1 cellular context compared by ENCODE assay signal in genomic region chr12:44247588-44247987, GRCh38.
TF ChIP-seq lines count a peak whose summit lies in the region.

No MANE protein-coding gene starts in this region.

TF ChIP-seq in GM23338, 12 proteins besides CTCF, POLR2A, EP300 and RAD21 (continued from another document):
- TF ChIP-seq, protein P1, sequence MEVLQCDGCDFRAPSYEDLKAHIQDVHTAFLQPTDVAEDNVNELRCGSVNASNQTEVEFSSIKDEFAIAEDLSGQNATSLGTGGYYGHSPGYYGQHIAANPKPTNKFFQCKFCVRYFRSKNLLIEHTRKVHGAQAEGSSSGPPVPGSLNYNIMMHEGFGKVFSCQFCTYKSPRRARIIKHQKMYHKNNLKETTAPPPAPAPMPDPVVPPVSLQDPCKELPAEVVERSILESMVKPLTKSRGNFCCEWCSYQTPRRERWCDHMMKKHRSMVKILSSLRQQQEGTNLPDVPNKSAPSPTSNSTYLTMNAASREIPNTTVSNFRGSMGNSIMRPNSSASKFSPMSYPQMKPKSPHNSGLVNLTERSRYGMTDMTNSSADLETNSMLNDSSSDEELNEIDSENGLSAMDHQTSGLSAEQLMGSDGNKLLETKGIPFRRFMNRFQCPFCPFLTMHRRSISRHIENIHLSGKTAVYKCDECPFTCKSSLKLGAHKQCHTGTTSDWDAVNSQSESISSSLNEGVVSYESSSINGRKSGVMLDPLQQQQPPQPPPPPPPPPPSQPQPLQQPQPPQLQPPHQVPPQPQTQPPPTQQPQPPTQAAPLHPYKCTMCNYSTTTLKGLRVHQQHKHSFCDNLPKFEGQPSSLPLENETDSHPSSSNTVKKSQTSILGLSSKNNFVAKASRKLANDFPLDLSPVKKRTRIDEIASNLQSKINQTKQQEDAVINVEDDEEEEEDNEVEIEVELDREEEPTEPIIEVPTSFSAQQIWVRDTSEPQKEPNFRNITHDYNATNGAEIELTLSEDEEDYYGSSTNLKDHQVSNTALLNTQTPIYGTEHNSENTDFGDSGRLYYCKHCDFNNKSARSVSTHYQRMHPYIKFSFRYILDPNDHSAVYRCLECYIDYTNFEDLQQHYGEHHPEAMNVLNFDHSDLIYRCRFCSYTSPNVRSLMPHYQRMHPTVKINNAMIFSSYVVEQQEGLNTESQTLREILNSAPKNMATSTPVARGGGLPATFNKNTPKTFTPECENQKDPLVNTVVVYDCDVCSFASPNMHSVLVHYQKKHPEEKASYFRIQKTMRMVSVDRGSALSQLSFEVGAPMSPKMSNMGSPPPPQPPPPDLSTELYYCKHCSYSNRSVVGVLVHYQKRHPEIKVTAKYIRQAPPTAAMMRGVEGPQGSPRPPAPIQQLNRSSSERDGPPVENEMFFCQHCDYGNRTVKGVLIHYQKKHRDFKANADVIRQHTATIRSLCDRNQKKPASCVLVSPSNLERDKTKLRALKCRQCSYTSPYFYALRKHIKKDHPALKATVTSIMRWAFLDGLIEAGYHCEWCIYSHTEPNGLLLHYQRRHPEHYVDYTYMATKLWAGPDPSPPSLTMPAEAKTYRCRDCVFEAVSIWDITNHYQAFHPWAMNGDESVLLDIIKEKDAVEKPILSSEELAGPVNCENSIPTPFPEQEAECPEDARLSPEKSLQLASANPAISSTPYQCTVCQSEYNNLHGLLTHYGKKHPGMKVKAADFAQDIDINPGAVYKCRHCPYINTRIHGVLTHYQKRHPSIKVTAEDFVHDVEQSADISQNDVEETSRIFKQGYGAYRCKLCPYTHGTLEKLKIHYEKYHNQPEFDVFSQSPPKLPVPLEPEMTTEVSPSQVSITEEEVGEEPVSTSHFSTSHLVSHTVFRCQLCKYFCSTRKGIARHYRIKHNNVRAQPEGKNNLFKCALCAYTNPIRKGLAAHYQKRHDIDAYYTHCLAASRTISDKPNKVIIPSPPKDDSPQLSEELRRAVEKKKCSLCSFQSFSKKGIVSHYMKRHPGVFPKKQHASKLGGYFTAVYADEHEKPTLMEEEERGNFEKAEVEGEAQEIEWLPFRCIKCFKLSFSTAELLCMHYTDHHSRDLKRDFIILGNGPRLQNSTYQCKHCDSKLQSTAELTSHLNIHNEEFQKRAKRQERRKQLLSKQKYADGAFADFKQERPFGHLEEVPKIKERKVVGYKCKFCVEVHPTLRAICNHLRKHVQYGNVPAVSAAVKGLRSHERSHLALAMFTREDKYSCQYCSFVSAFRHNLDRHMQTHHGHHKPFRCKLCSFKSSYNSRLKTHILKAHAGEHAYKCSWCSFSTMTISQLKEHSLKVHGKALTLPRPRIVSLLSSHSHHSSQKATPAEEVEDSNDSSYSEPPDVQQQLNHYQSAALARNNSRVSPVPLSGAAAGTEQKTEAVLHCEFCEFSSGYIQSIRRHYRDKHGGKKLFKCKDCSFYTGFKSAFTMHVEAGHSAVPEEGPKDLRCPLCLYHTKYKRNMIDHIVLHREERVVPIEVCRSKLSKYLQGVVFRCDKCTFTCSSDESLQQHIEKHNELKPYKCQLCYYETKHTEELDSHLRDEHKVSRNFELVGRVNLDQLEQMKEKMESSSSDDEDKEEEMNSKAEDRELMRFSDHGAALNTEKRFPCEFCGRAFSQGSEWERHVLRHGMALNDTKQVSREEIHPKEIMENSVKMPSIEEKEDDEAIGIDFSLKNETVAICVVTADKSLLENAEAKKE (CRISPR knock-in tag; IDR thresholded peaks at IDR 0.05): no peak
- TF ChIP-seq NANOG (IDR thresholded peaks at IDR 0.05; ENCODE audit: borderline replicate concordance): no peak
- TF ChIP-seq STAT1 (IDR thresholded peaks at IDR 0.05; ENCODE audit: unreplicated experiment): no peak
- no peak for TF ChIP-seq CREB1 (CRISPR knock-in tag; IDR thresholded peaks at IDR 0.05; ENCODE audit: low read depth)
- no peak for TF ChIP-seq JUNB (IDR thresholded peaks at IDR 0.05; ENCODE audit: unreplicated experiment)
- no peak for TF ChIP-seq EZH2phosphoT487 (IDR thresholded peaks at IDR 0.05; ENCODE audit: unreplicated experiment)
- TF ChIP-seq REST (IDR thresholded peaks at IDR 0.05; ENCODE audit: unreplicated experiment): no peak
